In the genomic region with DNA sequence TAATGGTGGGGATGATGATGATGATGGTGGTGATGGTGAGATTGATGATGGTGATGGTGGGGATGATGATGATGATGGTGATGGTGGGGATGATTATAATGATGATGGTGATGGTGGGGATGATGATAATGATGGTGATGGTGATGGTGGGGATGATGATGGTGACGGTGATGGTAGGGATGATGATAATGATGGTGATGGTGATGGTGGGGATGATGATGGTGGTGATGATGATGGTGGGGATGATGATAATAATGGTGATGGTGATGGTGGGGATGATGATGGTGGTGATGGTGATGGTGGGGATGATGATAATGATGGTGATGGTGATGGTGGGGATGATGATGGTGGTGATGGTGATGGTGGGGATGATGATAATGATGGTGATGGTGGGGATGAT, we compare ENCODE assay signal across 14 cellular contexts. TPM values are rescaled to one million over a fixed set of nuclear protein-coding genes. Genes with fewer than 3 reads are reported as not detected.
"Had no signal": no experiment of that assay in that cellular context is flagged by ENCODE, and none has a peak within 500 bp of the region (broad histone marks: within the 10 kb centered on the region; RNA-seq: fewer than 3 reads in every experiment).

No MANE protein-coding gene starts in this region.

RNA-seq across cellular contexts. Expression of a gene that starts 10.4 kb away (rescaled TPM):
- total RNA-seq: activated B cell treated with CpG ODN at 0.5 μM for 24 hours; activated CD4-positive, alpha-beta memory T cell treated with anti-CD3 and anti-CD28 coated beads for 36 hours; activated CD4-positive, alpha-beta memory T cell treated with anti-CD3 and anti-CD28 coated beads, Interleukin-2, amount 10 ng/mL, durations not matched to agents 7 days and 5 days; activated CD4-positive, alpha-beta T cell treated with anti-CD3 and anti-CD28 coated beads for 36 hours; activated CD4-positive, alpha-beta T cell treated with anti-CD3 and anti-CD28 coated beads, Interleukin-2, amount 10 ng/mL, durations not matched to agents 24 days and 14 days; activated CD4-positive, alpha-beta T cell treated with anti-CD3 and anti-CD28 coated beads, Interleukin-2, amount 10 ng/mL, durations not matched to agents 7 days and 5 days; activated CD8-positive, alpha-beta memory T cell treated with anti-CD3 and anti-CD28 coated beads for 36 hours; activated CD8-positive, alpha-beta memory T cell treated with anti-CD3 and anti-CD28 coated beads, Interleukin-2, amount 10 ng/mL, durations not matched to agents 7 days and 5 days; activated CD8-positive, alpha-beta T cell treated with anti-CD3 and anti-CD28 coated beads for 36 hours; activated CD8-positive, alpha-beta T cell treated with anti-CD3 and anti-CD28 coated beads, Interleukin-2, amount 10 ng/mL, durations not matched to agents 7 days and 5 days; T-helper 1 cell treated with Interleukin-12 subunit alpha and Interleukin-12 subunit beta and Interleukin-4 antibody, amounts not matched to agents 30 ng/mL and 1 ng/mL, for 36 hours; T-helper 17 cell; T-helper 2 cell treated with Interferon-gamma antibody and Interleukin-4, amounts not matched to agents 100 ng/mL and 5 ng/mL, for 36 hours; WTC11 had no signal

RNA-seq across cellular contexts. Expression of a gene that starts 31.9 kb away (rescaled TPM):
- total RNA-seq: activated B cell treated with CpG ODN at 0.5 μM for 24 hours; activated CD4-positive, alpha-beta memory T cell treated with anti-CD3 and anti-CD28 coated beads for 36 hours; activated CD4-positive, alpha-beta memory T cell treated with anti-CD3 and anti-CD28 coated beads, Interleukin-2, amount 10 ng/mL, durations not matched to agents 7 days and 5 days; activated CD4-positive, alpha-beta T cell treated with anti-CD3 and anti-CD28 coated beads for 36 hours; activated CD4-positive, alpha-beta T cell treated with anti-CD3 and anti-CD28 coated beads, Interleukin-2, amount 10 ng/mL, durations not matched to agents 24 days and 14 days; activated CD4-positive, alpha-beta T cell treated with anti-CD3 and anti-CD28 coated beads, Interleukin-2, amount 10 ng/mL, durations not matched to agents 7 days and 5 days; activated CD8-positive, alpha-beta memory T cell treated with anti-CD3 and anti-CD28 coated beads for 36 hours; activated CD8-positive, alpha-beta memory T cell treated with anti-CD3 and anti-CD28 coated beads, Interleukin-2, amount 10 ng/mL, durations not matched to agents 7 days and 5 days; activated CD8-positive, alpha-beta T cell treated with anti-CD3 and anti-CD28 coated beads for 36 hours; activated CD8-positive, alpha-beta T cell treated with anti-CD3 and anti-CD28 coated beads, Interleukin-2, amount 10 ng/mL, durations not matched to agents 7 days and 5 days; T-helper 1 cell treated with Interleukin-12 subunit alpha and Interleukin-12 subunit beta and Interleukin-4 antibody, amounts not matched to agents 30 ng/mL and 1 ng/mL, for 36 hours; T-helper 17 cell; T-helper 2 cell treated with Interferon-gamma antibody and Interleukin-4, amounts not matched to agents 100 ng/mL and 5 ng/mL, for 36 hours had no signal

RNA-seq across cellular contexts. Expression of a gene that starts 53.8 kb away (rescaled TPM):
- total RNA-seq: activated B cell treated with CpG ODN at 0.5 μM for 24 hours; activated CD4-positive, alpha-beta memory T cell treated with anti-CD3 and anti-CD28 coated beads for 36 hours; activated CD4-positive, alpha-beta memory T cell treated with anti-CD3 and anti-CD28 coated beads, Interleukin-2, amount 10 ng/mL, durations not matched to agents 7 days and 5 days; activated CD4-positive, alpha-beta T cell treated with anti-CD3 and anti-CD28 coated beads for 36 hours; activated CD4-positive, alpha-beta T cell treated with anti-CD3 and anti-CD28 coated beads, Interleukin-2, amount 10 ng/mL, durations not matched to agents 24 days and 14 days; activated CD4-positive, alpha-beta T cell treated with anti-CD3 and anti-CD28 coated beads, Interleukin-2, amount 10 ng/mL, durations not matched to agents 7 days and 5 days; activated CD8-positive, alpha-beta memory T cell treated with anti-CD3 and anti-CD28 coated beads for 36 hours; activated CD8-positive, alpha-beta memory T cell treated with anti-CD3 and anti-CD28 coated beads, Interleukin-2, amount 10 ng/mL, durations not matched to agents 7 days and 5 days; activated CD8-positive, alpha-beta T cell treated with anti-CD3 and anti-CD28 coated beads for 36 hours; activated CD8-positive, alpha-beta T cell treated with anti-CD3 and anti-CD28 coated beads, Interleukin-2, amount 10 ng/mL, durations not matched to agents 7 days and 5 days; T-helper 1 cell treated with Interleukin-12 subunit alpha and Interleukin-12 subunit beta and Interleukin-4 antibody, amounts not matched to agents 30 ng/mL and 1 ng/mL, for 36 hours; T-helper 17 cell; T-helper 2 cell treated with Interferon-gamma antibody and Interleukin-4, amounts not matched to agents 100 ng/mL and 5 ng/mL, for 36 hours had no signal
